8 cellular contexts compared by ENCODE assay signal in the genomic region with DNA sequence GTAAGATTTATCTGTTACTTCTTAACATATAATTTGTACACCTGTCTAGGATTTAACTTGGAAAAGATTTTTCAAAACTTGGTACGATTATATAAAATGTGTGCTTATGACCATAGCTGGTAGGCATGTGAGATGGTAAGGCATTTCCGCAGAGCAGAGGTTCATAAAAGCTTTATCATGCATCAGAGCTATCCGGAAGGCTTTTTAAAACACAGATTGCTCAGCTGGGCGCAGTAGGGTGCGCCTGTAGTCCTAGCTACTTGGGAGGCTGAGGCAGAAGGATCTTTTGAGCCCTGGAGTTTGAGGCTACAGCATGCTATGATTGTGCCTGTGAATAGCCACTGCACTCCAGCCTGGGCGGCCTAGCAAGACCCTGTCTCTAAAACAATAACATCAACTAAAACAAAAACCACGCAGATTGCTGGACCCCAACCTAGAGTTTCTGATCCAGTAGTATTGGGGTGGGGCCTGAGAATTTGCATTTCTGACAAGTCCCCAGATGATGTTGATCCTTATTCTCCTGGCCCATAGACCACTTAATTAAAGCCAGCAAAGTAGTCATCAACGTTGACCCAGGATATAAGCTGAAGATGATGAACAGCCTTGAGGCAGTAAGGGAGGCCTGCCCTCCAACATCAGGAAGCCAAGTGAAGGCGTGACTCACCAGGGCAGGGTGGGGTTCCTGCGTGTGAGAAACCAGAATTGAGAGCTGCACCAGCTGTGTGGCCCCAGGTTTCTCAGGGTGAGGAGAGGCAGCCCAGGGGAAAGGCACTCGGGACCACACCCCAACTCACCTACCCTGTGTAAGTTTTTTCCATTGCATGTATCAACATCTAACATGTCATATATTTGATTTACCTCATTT. TPM values are rescaled to one million over a fixed set of nuclear protein-coding genes. Genes with fewer than 3 reads are reported as not detected.
DNase-seq lines count a peak whose midpoint lies in the region; ATAC-seq, FAIRE-seq and TF ChIP-seq lines count a peak whose summit lies in the region.

No MANE protein-coding gene starts in this region.

- H3K9me3 Mint-ChIP-seq in GM23338, result no peaks in the 10 kb centered on the region

- H3K4me3 Mint-ChIP-seq in GM23338, result no peak overlapping the region

- no peak for TF ChIP-seq CTCF in esophagus squamous epithelium (IDR thresholded peaks at IDR 0.05)
- TF ChIP-seq CTCF in GM23338 (conservative IDR thresholded peaks at IDR 0.05; ENCODE audit: low read depth in 2 of 2), result no peak

- H3K36me3 ChIP-seq in esophagus squamous epithelium, result no peaks in the 10 kb centered on the region
- H3K36me3 ChIP-seq in H7 (replicated peaks; ENCODE audit: control insufficient read depth, insufficient read depth, low read length), result no peaks in the 10 kb centered on the region
- no peaks in the 10 kb centered on the region for H3K36me3 ChIP-seq in GM23338 (ENCODE audit: insufficient read depth)

- peak in 1 of 4 donors; percentile 10 for TF ChIP-seq POLR2A in esophagus squamous epithelium (IDR thresholded peaks at IDR 0.05)

- H3K9me2 ChIP-seq in GM23338 (ENCODE audit: insufficient read depth), result no peaks in the 10 kb centered on the region

- H3K79me2 ChIP-seq in GM23338 (replicated peaks; ENCODE audit: insufficient read depth), result no peaks in the 10 kb centered on the region

- no peak overlapping the region for H3K4me3 ChIP-seq in esophagus squamous epithelium
- no peak overlapping the region for H3K4me3 ChIP-seq in H7 (ENCODE audit: insufficient read depth, low read depth, low read length)
- no peak overlapping the region for H3K4me3 ChIP-seq in GM23338

- H4K20me1 ChIP-seq in GM23338 (replicated peaks; ENCODE audit: insufficient read depth), result no peaks in the 10 kb centered on the region

- no peaks in the 10 kb centered on the region for H3K9me3 ChIP-seq in esophagus squamous epithelium

- H3F3A ChIP-seq in GM23338 (replicated peaks; ENCODE audit: low read depth), result no peaks in the 10 kb centered on the region

- 56 to 59% methylated on average over 10 to 11 of the region's 11 CpGs for WGBS in esophagus squamous epithelium, 2 donors

- ATAC-seq in GM23338, result no peak

- H3K27ac Mint-ChIP-seq in GM23338, result no peak overlapping the region

- H2AFZ ChIP-seq in GM23338, result no peak overlapping the region

- H3K4me2 ChIP-seq in GM23338, result no peak overlapping the region

- H3K27me3 Mint-ChIP-seq in GM23338 (ENCODE audit: insufficient read depth, low read depth, poor library complexity), result peaks cover 10% of the 10 kb centered on the region

- no peak for FAIRE-seq in HTR-8/SVneo (lab: Jason Lieb, UNC)

- intact Hi-C loops in esophagus squamous epithelium (cut with DNase I), result no loop called here

- H3K4me1 Mint-ChIP-seq in GM23338, result peaks cover 14% of the 10 kb centered on the region

- DNase-seq in GM19240 (ENCODE audit: insufficient read length, low spot score) (peak; percentile 30), HTR-8/SVneo (ENCODE audit: insufficient read length, low spot score) (peak; percentile 43), esophagus squamous epithelium (lab: John Stamatoyannopoulos, UW) (no peak), H7 (no peak), GM23338 (ENCODE audit: low spot score) (no peak), NCI-H82 treated with DMSO at 0.1 percent for 48 hours (lab: John Stamatoyannopoulos, UW; ENCODE audit: unreplicated experiment) (no peak)
- peak; percentile 55 to 66 for DNase-seq in activated CD8-positive, alpha-beta memory T cell treated with anti-CD3 and anti-CD28 coated beads for 1 hour (ENCODE audit: extremely low read depth in 1 of 2, low read depth in 1 of 2)
- DNase-seq in stimulated activated CD4-positive, alpha-beta T cell treated with anti-CD3 and anti-CD28 coated beads, Interleukin-1b, Interleukin-23, amount 100 ng/mL, for 48 hours, result peak; percentile 81

- H3K27me3 ChIP-seq in esophagus squamous epithelium (no peaks in the 10 kb centered on the region), H7 (ENCODE audit: control insufficient read depth, insufficient read depth, low read length) (no peaks in the 10 kb centered on the region), GM23338 (ENCODE audit: insufficient read depth) (no peaks in the 10 kb centered on the region)

- H3K27ac ChIP-seq in esophagus squamous epithelium (peak overlapping the region; percentile 62 to 80 (median 67)), GM23338 (ENCODE audit: low read depth) (no peak overlapping the region)

- no peaks in the 10 kb centered on the region for H3K36me3 Mint-ChIP-seq in GM23338 (ENCODE audit: low read depth)

- H3K4me1 ChIP-seq in esophagus squamous epithelium (peaks cover 20 to 55% (median 41%) of the 10 kb centered on the region in 3 donors), GM23338 (ENCODE audit: insufficient read depth) (no peaks in the 10 kb centered on the region; the same call in 1 of the 2 replicates)

TF ChIP-seq in GM23338, 12 proteins besides CTCF, POLR2A, EP300 and RAD21 (continues in another document):
- TF ChIP-seq, protein P1, sequence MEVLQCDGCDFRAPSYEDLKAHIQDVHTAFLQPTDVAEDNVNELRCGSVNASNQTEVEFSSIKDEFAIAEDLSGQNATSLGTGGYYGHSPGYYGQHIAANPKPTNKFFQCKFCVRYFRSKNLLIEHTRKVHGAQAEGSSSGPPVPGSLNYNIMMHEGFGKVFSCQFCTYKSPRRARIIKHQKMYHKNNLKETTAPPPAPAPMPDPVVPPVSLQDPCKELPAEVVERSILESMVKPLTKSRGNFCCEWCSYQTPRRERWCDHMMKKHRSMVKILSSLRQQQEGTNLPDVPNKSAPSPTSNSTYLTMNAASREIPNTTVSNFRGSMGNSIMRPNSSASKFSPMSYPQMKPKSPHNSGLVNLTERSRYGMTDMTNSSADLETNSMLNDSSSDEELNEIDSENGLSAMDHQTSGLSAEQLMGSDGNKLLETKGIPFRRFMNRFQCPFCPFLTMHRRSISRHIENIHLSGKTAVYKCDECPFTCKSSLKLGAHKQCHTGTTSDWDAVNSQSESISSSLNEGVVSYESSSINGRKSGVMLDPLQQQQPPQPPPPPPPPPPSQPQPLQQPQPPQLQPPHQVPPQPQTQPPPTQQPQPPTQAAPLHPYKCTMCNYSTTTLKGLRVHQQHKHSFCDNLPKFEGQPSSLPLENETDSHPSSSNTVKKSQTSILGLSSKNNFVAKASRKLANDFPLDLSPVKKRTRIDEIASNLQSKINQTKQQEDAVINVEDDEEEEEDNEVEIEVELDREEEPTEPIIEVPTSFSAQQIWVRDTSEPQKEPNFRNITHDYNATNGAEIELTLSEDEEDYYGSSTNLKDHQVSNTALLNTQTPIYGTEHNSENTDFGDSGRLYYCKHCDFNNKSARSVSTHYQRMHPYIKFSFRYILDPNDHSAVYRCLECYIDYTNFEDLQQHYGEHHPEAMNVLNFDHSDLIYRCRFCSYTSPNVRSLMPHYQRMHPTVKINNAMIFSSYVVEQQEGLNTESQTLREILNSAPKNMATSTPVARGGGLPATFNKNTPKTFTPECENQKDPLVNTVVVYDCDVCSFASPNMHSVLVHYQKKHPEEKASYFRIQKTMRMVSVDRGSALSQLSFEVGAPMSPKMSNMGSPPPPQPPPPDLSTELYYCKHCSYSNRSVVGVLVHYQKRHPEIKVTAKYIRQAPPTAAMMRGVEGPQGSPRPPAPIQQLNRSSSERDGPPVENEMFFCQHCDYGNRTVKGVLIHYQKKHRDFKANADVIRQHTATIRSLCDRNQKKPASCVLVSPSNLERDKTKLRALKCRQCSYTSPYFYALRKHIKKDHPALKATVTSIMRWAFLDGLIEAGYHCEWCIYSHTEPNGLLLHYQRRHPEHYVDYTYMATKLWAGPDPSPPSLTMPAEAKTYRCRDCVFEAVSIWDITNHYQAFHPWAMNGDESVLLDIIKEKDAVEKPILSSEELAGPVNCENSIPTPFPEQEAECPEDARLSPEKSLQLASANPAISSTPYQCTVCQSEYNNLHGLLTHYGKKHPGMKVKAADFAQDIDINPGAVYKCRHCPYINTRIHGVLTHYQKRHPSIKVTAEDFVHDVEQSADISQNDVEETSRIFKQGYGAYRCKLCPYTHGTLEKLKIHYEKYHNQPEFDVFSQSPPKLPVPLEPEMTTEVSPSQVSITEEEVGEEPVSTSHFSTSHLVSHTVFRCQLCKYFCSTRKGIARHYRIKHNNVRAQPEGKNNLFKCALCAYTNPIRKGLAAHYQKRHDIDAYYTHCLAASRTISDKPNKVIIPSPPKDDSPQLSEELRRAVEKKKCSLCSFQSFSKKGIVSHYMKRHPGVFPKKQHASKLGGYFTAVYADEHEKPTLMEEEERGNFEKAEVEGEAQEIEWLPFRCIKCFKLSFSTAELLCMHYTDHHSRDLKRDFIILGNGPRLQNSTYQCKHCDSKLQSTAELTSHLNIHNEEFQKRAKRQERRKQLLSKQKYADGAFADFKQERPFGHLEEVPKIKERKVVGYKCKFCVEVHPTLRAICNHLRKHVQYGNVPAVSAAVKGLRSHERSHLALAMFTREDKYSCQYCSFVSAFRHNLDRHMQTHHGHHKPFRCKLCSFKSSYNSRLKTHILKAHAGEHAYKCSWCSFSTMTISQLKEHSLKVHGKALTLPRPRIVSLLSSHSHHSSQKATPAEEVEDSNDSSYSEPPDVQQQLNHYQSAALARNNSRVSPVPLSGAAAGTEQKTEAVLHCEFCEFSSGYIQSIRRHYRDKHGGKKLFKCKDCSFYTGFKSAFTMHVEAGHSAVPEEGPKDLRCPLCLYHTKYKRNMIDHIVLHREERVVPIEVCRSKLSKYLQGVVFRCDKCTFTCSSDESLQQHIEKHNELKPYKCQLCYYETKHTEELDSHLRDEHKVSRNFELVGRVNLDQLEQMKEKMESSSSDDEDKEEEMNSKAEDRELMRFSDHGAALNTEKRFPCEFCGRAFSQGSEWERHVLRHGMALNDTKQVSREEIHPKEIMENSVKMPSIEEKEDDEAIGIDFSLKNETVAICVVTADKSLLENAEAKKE (CRISPR knock-in tag; IDR thresholded peaks at IDR 0.05), result no peak
- TF ChIP-seq CREB1 (CRISPR knock-in tag; IDR thresholded peaks at IDR 0.05; ENCODE audit: low read depth), result no peak
- TF ChIP-seq ZNF114 (CRISPR knock-in tag; IDR thresholded peaks at IDR 0.05), result no peak

RNA-seq across cellular contexts. Expression of a gene that starts 21.6 kb away (rescaled TPM):
- 10 to 100 TPM in 3 of 4 donors, 1 to 10 TPM in 1; 9.4 to 26.9 (median 21.5) TPM for total RNA-seq in esophagus squamous epithelium
- total RNA-seq in H7 (2014; rRNA removed; shearing (Covaris generic)), result 33.6 and 34.3 TPM in 2 replicates
- 81.9 and 84.3 TPM in 2 replicates for total RNA-seq in GM23338 (2014; rRNA removed; shearing (Covaris generic))
- 50.1 and 52.9 TPM in 2 replicates for polyA plus RNA-seq in GM23338 (2016; fragmentation: Nextera tagmentation; extraction: Ambion mirVana)

RNA-seq across cellular contexts. Expression of a gene that starts 39.7 kb away (rescaled TPM):
- total RNA-seq in esophagus squamous epithelium, result 10 to 100 TPM; 16.6 to 31.2 (median 18.4) TPM
- total RNA-seq in H7 (2014; rRNA removed; shearing (Covaris generic)), result 19.0 and 40.9 TPM in 2 replicates
- 15.5 and 18.7 TPM in 2 replicates for total RNA-seq in GM23338 (2014; rRNA removed; shearing (Covaris generic))
- 68.8 and 69.9 TPM in 2 replicates for polyA plus RNA-seq in GM23338 (2016; fragmentation: Nextera tagmentation; extraction: Ambion mirVana)

Comparison
In these comparisons a context has a peak if more than half of its experiments do, and no peak if none do; other contexts are left out.
1. DNase-seq: peak in GM19240 (single experiment), HTR-8/SVneo (single experiment), activated CD8-positive, alpha-beta memory T cell treated with anti-CD3 and anti-CD28 coated beads for 1 hour (2 of 2) and stimulated activated CD4-positive, alpha-beta T cell treated with anti-CD3 and anti-CD28 coated beads, Interleukin-1b, Interleukin-23, amount 100 ng/mL, for 48 hours (single experiment); none in esophagus squamous epithelium (single experiment), H7 (single experiment), GM23338 (single experiment) and NCI-H82 treated with DMSO at 0.1 percent for 48 hours (single experiment).